Comparison of ENCODE assay signal across 8 cellular contexts in the genomic region with DNA sequence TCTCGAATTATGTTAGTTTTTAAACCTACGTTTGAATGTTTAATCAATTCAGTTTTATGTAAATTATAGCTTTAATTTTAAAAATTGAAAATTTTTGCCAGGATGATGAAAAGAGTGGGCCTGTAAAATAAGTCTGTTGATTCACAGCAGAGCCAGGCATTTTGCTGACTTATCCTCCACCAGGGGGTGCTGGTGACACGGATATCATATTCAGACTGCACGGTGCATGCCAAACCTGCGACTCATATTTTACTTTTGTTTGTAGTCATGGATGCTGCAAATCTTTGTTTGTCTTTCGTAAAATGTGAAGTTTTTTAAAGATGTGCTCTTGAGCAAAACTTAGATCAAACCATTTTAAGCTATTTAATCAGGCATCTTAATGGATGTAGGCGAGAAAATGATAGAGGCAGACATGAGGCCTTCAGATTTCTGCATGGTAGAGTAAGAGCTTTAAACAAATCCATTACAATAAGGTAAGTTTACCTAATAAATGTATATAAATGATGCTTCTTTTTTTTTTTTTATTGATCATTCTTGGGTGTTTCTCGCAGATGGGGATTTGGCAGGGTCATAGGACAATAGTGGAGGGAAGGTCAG.
DNase-seq lines count a peak whose midpoint lies in the region; ATAC-seq lines count a peak whose summit lies in the region.

No MANE protein-coding gene starts in this region.

- peak; percentile 4 for DNase-seq in DMS79 treated with DMSO at 0.1 percent for 48 hours (lab: John Stamatoyannopoulos, UW)
- peak; percentile 84 for DNase-seq in RKO (ENCODE audit: low spot score)
- peak; percentile 91 for DNase-seq in astrocyte of the hippocampus (ENCODE audit: low read depth, low spot score)
- DNase-seq in iPS-NIHi11 (ENCODE audit: low spot score) = peak; percentile 56
- DNase-seq in stimulated activated CD4-positive, alpha-beta T cell treated with anti-CD3 and anti-CD28 coated beads, Interleukin-15, amount 100 ng/mL, for 48 hours (ENCODE audit: low read depth in 2 of 2) = peak; percentile 34 to 53
- no peak for DNase-seq in central memory CD4-positive, alpha-beta T cell

- ATAC-seq in GM19035 (IDR thresholded peaks at IDR 0.05; ENCODE audit: unreplicated experiment) (peak; percentile 98), HG03196 (IDR thresholded peaks at IDR 0.05; ENCODE audit: unreplicated experiment) (peak; percentile 81)
